Comparison of ENCODE assay signal across 12 cellular contexts in genomic region chr19:4671182-4671851, GRCh38. TPM values are rescaled to one million over a fixed set of nuclear protein-coding genes. Genes with fewer than 3 reads are reported as not detected.
DNase-seq lines count a peak whose midpoint lies in the region; ATAC-seq, FAIRE-seq and TF ChIP-seq lines count a peak whose summit lies in the region.
"Had no signal": no experiment of that assay in that cellular context is flagged by ENCODE, and none has a peak within 500 bp of the region (broad histone marks: within the 10 kb centered on the region; RNA-seq: fewer than 3 reads in every experiment).

No MANE protein-coding gene starts in this region.

- H3K4me3 Mint-ChIP-seq in activated B cell treated with CpG ODN at 0.5 μM for 24 hours = peak overlapping the region; percentile 69
- H3K4me3 Mint-ChIP-seq in glutamatergic neuron (ENCODE audit: unreplicated experiment) = peak overlapping the region; percentile 47
- H3K4me3 Mint-ChIP-seq in progenitor cell of endocrine pancreas (ENCODE audit: low read depth) = peak overlapping the region; percentile 65

- DNase-seq in NCI-H2227 treated with DMSO at 0.1 percent for 48 hours (lab: John Stamatoyannopoulos, UW) (peak; percentile 2), NCI-H2227 (lab: John Stamatoyannopoulos, UW; ENCODE audit: unreplicated experiment) (no peak), activated B cell treated with CpG ODN at 0.5 μM for 24 hours (no peak), glutamatergic neuron (no peak), progenitor cell of endocrine pancreas (ENCODE audit: low spot score, unreplicated experiment) (no peak), NCI-H446 (lab: John Stamatoyannopoulos, UW) (no peak), A172 (ENCODE audit: low spot score) (no peak), HTR-8/SVneo (ENCODE audit: insufficient read length, low spot score) (no peak)
- DNase-seq: 8988T; activated effector memory CD4-positive, alpha-beta T cell treated with Interleukin-2 at 50 U/mL for 16 hours; effector CD4-positive, alpha-beta T cell had no signal

- no peak for TF ChIP-seq CTCF in activated B cell treated with CpG ODN at 0.5 μM for 24 hours (IDR thresholded peaks at IDR 0.05)
- no peak for TF ChIP-seq CTCF in glutamatergic neuron (IDR thresholded peaks at IDR 0.05; ENCODE audit: partially characterized antibody, unreplicated experiment)
- no peak for TF ChIP-seq CTCF in progenitor cell of endocrine pancreas (IDR thresholded peaks at IDR 0.05; ENCODE audit: unreplicated experiment)

- POLR2A ChIA-PET in activated B cell treated with CpG ODN at 0.5 μM for 24 hours (lab: Charles Lee) = no interaction called here

- H3K27me3 Mint-ChIP-seq in activated B cell treated with CpG ODN at 0.5 μM for 24 hours = no peaks in the 10 kb centered on the region
- H3K27me3 Mint-ChIP-seq in glutamatergic neuron (ENCODE audit: unreplicated experiment) = peaks cover 1% of the 10 kb centered on the region
- H3K27me3 Mint-ChIP-seq in progenitor cell of endocrine pancreas = no peaks in the 10 kb centered on the region

- no peaks in the 10 kb centered on the region for H3K9me3 Mint-ChIP-seq in activated B cell treated with CpG ODN at 0.5 μM for 24 hours
- peaks cover 1% of the 10 kb centered on the region for H3K9me3 Mint-ChIP-seq in glutamatergic neuron (ENCODE audit: unreplicated experiment)
- H3K9me3 Mint-ChIP-seq in progenitor cell of endocrine pancreas (ENCODE audit: low read depth) = no peaks in the 10 kb centered on the region

- CTCF ChIA-PET in activated B cell treated with CpG ODN at 0.5 μM for 24 hours (lab: Charles Lee) = interaction anchor here (1.2 kb wide), 1 partner anchor 35 kb away, joined by 3 read pairs; no protein-coding TSS in a partner anchor

- H3K4me1 Mint-ChIP-seq in activated B cell treated with CpG ODN at 0.5 μM for 24 hours (peaks cover 18% of the 10 kb centered on the region), glutamatergic neuron (ENCODE audit: low read depth, unreplicated experiment) (peaks cover 2% of the 10 kb centered on the region), progenitor cell of endocrine pancreas (ENCODE audit: low read depth) (peaks cover 7% of the 10 kb centered on the region)

- peaks cover 37% of the 10 kb centered on the region for H3K36me3 Mint-ChIP-seq in activated B cell treated with CpG ODN at 0.5 μM for 24 hours (ENCODE audit: low read depth)
- no peaks in the 10 kb centered on the region for H3K36me3 Mint-ChIP-seq in glutamatergic neuron (ENCODE audit: unreplicated experiment)
- peaks cover 9% of the 10 kb centered on the region for H3K36me3 Mint-ChIP-seq in progenitor cell of endocrine pancreas (ENCODE audit: insufficient read depth)

- intact Hi-C loops in activated B cell treated with CpG ODN at 0.5 μM for 24 hours (cut with micrococcal nuclease) = no loop called here

- no peak for ATAC-seq in activated B cell treated with CpG ODN at 0.5 μM for 24 hours (ENCODE audit: low read depth)

- H3K27ac Mint-ChIP-seq in activated B cell treated with CpG ODN at 0.5 μM for 24 hours (no peak overlapping the region), glutamatergic neuron (ENCODE audit: unreplicated experiment) (no peak overlapping the region), progenitor cell of endocrine pancreas (peak overlapping the region; percentile 17)

- no peak for FAIRE-seq in HTR-8/SVneo (lab: Jason Lieb, UNC)
- FAIRE-seq: H1 had no signal

RNA-seq across cellular contexts. Expression of gene MYDGF, which starts 1.2 kb away (rescaled TPM):
- 30.9 and 31.6 TPM in 2 replicates for total RNA-seq in activated B cell treated with CpG ODN at 0.5 μM for 24 hours
- total RNA-seq in glutamatergic neuron (ENCODE audit: unreplicated experiment) = 32.6 TPM
- 42.5 and 45.9 TPM in 2 replicates for total RNA-seq in progenitor cell of endocrine pancreas
- total RNA-seq in A172 (2014; rRNA removed; shearing (Covaris generic)) = 200 and 211 TPM in 2 replicates

RNA-seq across cellular contexts. Expression of gene TNFAIP8L1, which starts 32.0 kb away (rescaled TPM):
- total RNA-seq in activated B cell treated with CpG ODN at 0.5 μM for 24 hours = 13.2 and 15.5 TPM in 2 replicates
- total RNA-seq in glutamatergic neuron (ENCODE audit: unreplicated experiment) = 23.6 TPM
- total RNA-seq in progenitor cell of endocrine pancreas = 7.3 and 8.5 TPM in 2 replicates
- 7.5 and 9.5 TPM in 2 replicates for total RNA-seq in A172 (2014; rRNA removed; shearing (Covaris generic))

RNA-seq across cellular contexts. Expression of gene DPP9, which starts 52.3 kb away (rescaled TPM):
- total RNA-seq in activated B cell treated with CpG ODN at 0.5 μM for 24 hours (85.7 and 111 TPM in 2 replicates), glutamatergic neuron (ENCODE audit: unreplicated experiment) (44.8 TPM), progenitor cell of endocrine pancreas (48.9 and 50.3 TPM in 2 replicates)
- total RNA-seq in A172 (2014; rRNA removed; shearing (Covaris generic)) = 81.8 and 93.3 TPM in 2 replicates
